23 cellular contexts compared by ENCODE assay signal in genomic region chr1:173222149-173223030, GRCh38. TPM values are rescaled to one million over a fixed set of nuclear protein-coding genes. Genes with fewer than 3 reads are reported as not detected.
DNase-seq lines count a peak whose midpoint lies in the region; ATAC-seq lines count a peak whose summit lies in the region.
"Had no signal": no experiment of that assay in that cellular context is flagged by ENCODE, and none has a peak within 500 bp of the region (broad histone marks: within the 10 kb centered on the region; RNA-seq: fewer than 3 reads in every experiment).

No MANE protein-coding gene starts in this region.

- H3K36me3 Mint-ChIP-seq in activated naive CD4-positive, alpha-beta T cell treated with anti-CD3 and anti-CD28 coated beads, Interleukin-2, amount 50 U/mL, for 72 hours: no peaks in the 10 kb centered on the region
- no peaks in the 10 kb centered on the region for H3K36me3 Mint-ChIP-seq in activated T-helper 17 cell treated with anti-CD3 and anti-CD28 coated beads, Interleukin-2, amount 50 U/mL, for 72 hours (ENCODE audit: low read depth)
- H3K36me3 Mint-ChIP-seq in naive thymus-derived CD4-positive, alpha-beta T cell: peaks cover 0 to 10% (median 0%) of the 10 kb centered on the region in 5 donors

- CTCF ChIA-PET in naive thymus-derived CD4-positive, alpha-beta T cell (lab: Charles Lee): interaction anchor here (0.8 kb wide), 1 partner anchor 15 kb away, joined by 3 read pairs; the partner anchor contains the start of gene TNFSF4

- H3K36me3 ChIP-seq in naive thymus-derived CD4-positive, alpha-beta T cell (ENCODE audit: control insufficient read depth in 2 of 3, insufficient read depth in 3 of 3, low read length in 3 of 3): no peaks in the 10 kb centered on the region
- H3K36me3 ChIP-seq: esophagus muscularis mucosa, spleen had no signal

- no peak overlapping the region for H3K27ac ChIP-seq in naive thymus-derived CD4-positive, alpha-beta T cell (ENCODE audit: low read depth, low read length)
- H3K27ac ChIP-seq: body of pancreas, esophagus muscularis mucosa, spleen had no signal

- H3K4me3 Mint-ChIP-seq in activated T-helper 17 cell treated with anti-CD3 and anti-CD28 coated beads, Interleukin-2, amount 50 U/mL, for 72 hours: no peak overlapping the region
- no peak overlapping the region for H3K4me3 Mint-ChIP-seq in naive thymus-derived CD4-positive, alpha-beta T cell
- H3K4me3 Mint-ChIP-seq: activated CD4-positive, alpha-beta T cell treated with anti-CD3 and anti-CD28 coated beads, Interleukin-2, amount 10 ng/mL, durations not matched to agents 24 days and 14 days; activated naive CD8-positive, alpha-beta T cell treated with anti-CD3 and anti-CD28 coated beads, Interleukin-2, amount 10 ng/mL, durations not matched to agents 7 days and 5 days; effector memory CD8-positive, alpha-beta T cell; T-cell had no signal

- peaks cover 5% of the 10 kb centered on the region for H3K4me1 Mint-ChIP-seq in activated T-helper 17 cell treated with anti-CD3 and anti-CD28 coated beads, Interleukin-2, amount 50 U/mL, for 72 hours
- peaks cover 0 to 14% (median 5%) of the 10 kb centered on the region in 7 donors for H3K4me1 Mint-ChIP-seq in naive thymus-derived CD4-positive, alpha-beta T cell
- H3K4me1 Mint-ChIP-seq: T-cell had no signal

- POLR2A ChIA-PET in naive thymus-derived CD4-positive, alpha-beta T cell (lab: Charles Lee): no interaction called here

- intact Hi-C loops in naive thymus-derived CD4-positive, alpha-beta T cell (cut with micrococcal nuclease): no loop called here

- H3K4me1 ChIP-seq in naive thymus-derived CD4-positive, alpha-beta T cell (ENCODE audit: control insufficient read depth in 2 of 2, insufficient read depth in 2 of 2, low read length in 2 of 2): no peaks in the 10 kb centered on the region
- H3K4me1 ChIP-seq: body of pancreas, esophagus muscularis mucosa, spleen had no signal

- peak; percentile 33 to 73 for ATAC-seq in activated naive CD4-positive, alpha-beta T cell treated with anti-CD3 and anti-CD28 coated beads, Interleukin-2, amount 50 U/mL, for 72 hours
- ATAC-seq in GM19351 (IDR thresholded peaks at IDR 0.05; ENCODE audit: unreplicated experiment): peak; percentile 39
- peak; percentile 72 for ATAC-seq in activated T-helper 17 cell treated with anti-CD3 and anti-CD28 coated beads, Interleukin-2, amount 50 U/mL, for 72 hours (replicated peaks)
- ATAC-seq in HG03354 (IDR thresholded peaks at IDR 0.05; ENCODE audit: poor library complexity, severe bottlenecking, unreplicated experiment): no peak
- ATAC-seq in naive thymus-derived CD4-positive, alpha-beta T cell: no peak
- ATAC-seq: body of pancreas; effector memory CD8-positive, alpha-beta T cell; HCT116; K562; T-cell had no signal

- H3K4me3 ChIP-seq in naive thymus-derived CD4-positive, alpha-beta T cell (ENCODE audit: low read length): no peak overlapping the region
- H3K4me3 ChIP-seq: body of pancreas, esophagus muscularis mucosa, K562, lung, spleen had no signal

- H3K27ac Mint-ChIP-seq in activated naive CD4-positive, alpha-beta T cell treated with anti-CD3 and anti-CD28 coated beads, Interleukin-2, amount 50 U/mL, for 72 hours: peak overlapping the region in 1 of 2 donors; percentile 38
- no peak overlapping the region for H3K27ac Mint-ChIP-seq in activated T-helper 17 cell treated with anti-CD3 and anti-CD28 coated beads, Interleukin-2, amount 50 U/mL, for 72 hours
- H3K27ac Mint-ChIP-seq in naive thymus-derived CD4-positive, alpha-beta T cell: no peak overlapping the region
- H3K27ac Mint-ChIP-seq: activated CD4-positive, alpha-beta T cell treated with anti-CD3 and anti-CD28 coated beads, Interleukin-2, amount 10 ng/mL, durations not matched to agents 24 days and 14 days; activated naive CD8-positive, alpha-beta T cell treated with anti-CD3 and anti-CD28 coated beads, Interleukin-2, amount 10 ng/mL, durations not matched to agents 7 days and 5 days; T-cell had no signal

- no peaks in the 10 kb centered on the region for H3K9me3 ChIP-seq in naive thymus-derived CD4-positive, alpha-beta T cell (ENCODE audit: control insufficient read depth in 2 of 3, low read length in 3 of 3)
- H3K9me3 ChIP-seq: body of pancreas, esophagus muscularis mucosa, spleen had no signal

- H3K27me3 Mint-ChIP-seq in activated T-helper 17 cell treated with anti-CD3 and anti-CD28 coated beads, Interleukin-2, amount 50 U/mL, for 72 hours: no peaks in the 10 kb centered on the region
- peaks cover 0 to 3% (median 0%) of the 10 kb centered on the region in 5 donors for H3K27me3 Mint-ChIP-seq in naive thymus-derived CD4-positive, alpha-beta T cell
- H3K27me3 Mint-ChIP-seq: activated naive CD8-positive, alpha-beta T cell treated with anti-CD3 and anti-CD28 coated beads, Interleukin-2, amount 10 ng/mL, durations not matched to agents 7 days and 5 days; effector memory CD8-positive, alpha-beta T cell; T-cell had no signal

- no peak for DNase-seq in activated naive CD4-positive, alpha-beta T cell treated with anti-CD3 and anti-CD28 coated beads, Interleukin-2, amount 50 U/mL, for 72 hours (ENCODE audit: low spot score in 2 of 2)
- DNase-seq in activated naive CD4-positive, alpha-beta T cell treated with anti-CD3 and anti-CD28 coated beads, Interleukin-2, amount 50 U/mL, for 16 hours: no peak
- DNase-seq in effector CD8-positive, alpha-beta T cell (lab: John Stamatoyannopoulos, UW): no peak
- DNase-seq in T-helper 1 cell: no peak
- DNase-seq in naive thymus-derived CD4-positive, alpha-beta T cell: no peak
- DNase-seq: activated CD4-positive, alpha-beta T cell treated with anti-CD3 and anti-CD28 coated beads, Interleukin-2, amount 10 ng/mL, durations not matched to agents 24 days and 14 days; activated naive CD8-positive, alpha-beta T cell treated with anti-CD3 and anti-CD28 coated beads, Interleukin-2, amount 10 ng/mL, durations not matched to agents 7 days and 5 days; body of pancreas; C1 segment of cervical spinal cord; effector memory CD8-positive, alpha-beta T cell; NCI-H1694; Right ventricle myocardium superior; spleen; stimulated activated CD4-positive, alpha-beta T cell treated with anti-CD3 and anti-CD28 coated beads, Interleukin-4, amount 100 ng/mL, for 4 hours; substantia nigra; T-cell had no signal

- no peaks in the 10 kb centered on the region for H3K27me3 ChIP-seq in naive thymus-derived CD4-positive, alpha-beta T cell (ENCODE audit: control insufficient read depth in 2 of 2, insufficient read depth in 2 of 2, low read length in 2 of 2)
- H3K27me3 ChIP-seq: body of pancreas, esophagus muscularis mucosa, spleen had no signal

- H3K9me3 Mint-ChIP-seq in activated naive CD4-positive, alpha-beta T cell treated with anti-CD3 and anti-CD28 coated beads, Interleukin-2, amount 50 U/mL, for 72 hours: no peaks in the 10 kb centered on the region
- peaks cover 3% of the 10 kb centered on the region for H3K9me3 Mint-ChIP-seq in activated T-helper 17 cell treated with anti-CD3 and anti-CD28 coated beads, Interleukin-2, amount 50 U/mL, for 72 hours
- H3K9me3 Mint-ChIP-seq in naive thymus-derived CD4-positive, alpha-beta T cell: peaks cover 0 to 6% (median 0%) of the 10 kb centered on the region in 11 donors
- H3K9me3 Mint-ChIP-seq: effector memory CD8-positive, alpha-beta T cell; T-cell had no signal

RNA-seq across cellular contexts. Expression of gene TNFSF4, which starts 15.3 kb away (rescaled TPM):
- total RNA-seq in activated naive CD4-positive, alpha-beta T cell treated with anti-CD3 and anti-CD28 coated beads, Interleukin-2, amount 50 U/mL, for 72 hours: 1 to 10 TPM in 1 of 2 donors, under 1 TPM in 1; 0.82 to 3.0 TPM
- 1 to 10 TPM; 2.0 to 2.5 TPM for total RNA-seq in activated T-helper 17 cell treated with anti-CD3 and anti-CD28 coated beads, Interleukin-2, amount 50 U/mL, for 72 hours
- total RNA-seq in naive thymus-derived CD4-positive, alpha-beta T cell: 1 to 10 TPM; 1.6 to 2.3 (median 1.8) TPM
- under 1 TPM; 0.08 to 0.58 TPM for polyA plus RNA-seq in naive thymus-derived CD4-positive, alpha-beta T cell

Comparison
In these comparisons a context has a peak if more than half of its experiments do, and no peak if none do; other contexts are left out.
1. ATAC-seq: peak in activated naive CD4-positive, alpha-beta T cell treated with anti-CD3 and anti-CD28 coated beads, Interleukin-2, amount 50 U/mL, for 72 hours (2 of 2), GM19351 (single experiment) and activated T-helper 17 cell treated with anti-CD3 and anti-CD28 coated beads, Interleukin-2, amount 50 U/mL, for 72 hours (single experiment); none in HG03354 (single experiment) and naive thymus-derived CD4-positive, alpha-beta T cell (single experiment).